33 cellular contexts compared by ENCODE assay signal in genomic region chr16:55666012-55666411, GRCh38. TPM values are rescaled to one million over a fixed set of nuclear protein-coding genes. Genes with fewer than 3 reads are reported as not detected.
DNase-seq lines count a peak whose midpoint lies in the region; ATAC-seq and TF ChIP-seq lines count a peak whose summit lies in the region.
"Had no signal": no experiment of that assay in that cellular context is flagged by ENCODE, and none has a peak within 500 bp of the region (broad histone marks: within the 10 kb centered on the region; RNA-seq: fewer than 3 reads in every experiment).

No MANE protein-coding gene starts in this region.

- peak; percentile 79 for DNase-seq in mesenteric fat pad (ENCODE audit: low spot score)
- DNase-seq in type B pancreatic cell (ENCODE audit: extremely low spot score, unreplicated experiment) = no peak
- no peak for DNase-seq in stimulated activated CD4-positive, alpha-beta T cell treated with anti-CD3 and anti-CD28 coated beads, Interleukin-2, amount 100 ng/mL, for 24 hours
- DNase-seq: 8988T; ACHN; AML-193; BE2C; C1 segment of cervical spinal cord; Caco-2; Calu3; CD4-positive, alpha-beta memory T cell; CD4-positive, alpha-beta T cell; CD4-positive, CD25-positive, alpha-beta regulatory T cell; CD8-positive, alpha-beta memory T cell; CD8-positive, alpha-beta T cell; COR-L47; DMS 273 treated with DMSO at 0.1 percent for 48 hours; DMS153; DMS53; DMS79; DMS79 treated with DMSO at 0.1 percent for 48 hours; DND-41; EL had no signal

- peaks cover 8% of the 10 kb centered on the region for H3K9me3 Mint-ChIP-seq in type B pancreatic cell

- TF ChIP-seq EP300 in gastroesophageal sphincter (IDR thresholded peaks at IDR 0.05) = no peak

- H3K9me3 ChIP-seq in gastroesophageal sphincter = no peaks in the 10 kb centered on the region
- H3K9me3 ChIP-seq: A549, BE2C, BLaER1 had no signal

- H3K4me3 ChIP-seq in gastroesophageal sphincter = no peak overlapping the region
- H3K4me3 ChIP-seq: A549; BLaER1; BLaER1 treated with 17β-estradiol and CSF1 and Interleukin-3, amounts not matched to agents 10 nM and 100 nM had no signal

- WGBS in gastroesophageal sphincter (ENCODE audit: low coverage in 1 of 2), 2 donors = no CpG with 5 or more reads among the region's 2 CpGs

- peak overlapping the region; percentile 70 for H3K27ac Mint-ChIP-seq in type B pancreatic cell
- H3K27ac Mint-ChIP-seq: B cell; CD14-positive monocyte; CD4-positive, alpha-beta memory T cell; CD4-positive, alpha-beta T cell; CD8-positive, alpha-beta memory T cell; CD8-positive, alpha-beta T cell had no signal

- H3K4me1 Mint-ChIP-seq in type B pancreatic cell (ENCODE audit: unreplicated experiment) = peaks cover 21% of the 10 kb centered on the region
- H3K4me1 Mint-ChIP-seq: B cell; CD14-positive monocyte; CD4-positive, alpha-beta memory T cell; CD4-positive, CD25-positive, alpha-beta regulatory T cell; CD8-positive, alpha-beta memory T cell had no signal

- H3K36me3 ChIP-seq in gastroesophageal sphincter = no peaks in the 10 kb centered on the region
- H3K36me3 ChIP-seq: BLaER1; BLaER1 treated with 17β-estradiol and CSF1 and Interleukin-3, amounts not matched to agents 10 nM and 100 nM had no signal

- H3K27ac ChIP-seq in gastroesophageal sphincter = no peak overlapping the region
- H3K27ac ChIP-seq: 22Rv1; A549; BLaER1; BLaER1 treated with 17β-estradiol and CSF1 and Interleukin-3, amounts not matched to agents 10 nM and 100 nM; C4-2B had no signal

- TF ChIP-seq CTCF in type B pancreatic cell (conservative IDR thresholded peaks at IDR 0.05) (no peak), gastroesophageal sphincter (IDR thresholded peaks at IDR 0.05) (no peak)

- peaks cover 0 to 24% (median 5%) of the 10 kb centered on the region in 3 donors for H3K4me1 ChIP-seq in gastroesophageal sphincter
- H3K4me1 ChIP-seq: BLaER1 had no signal

- H3K36me3 Mint-ChIP-seq in type B pancreatic cell = peaks cover 8% of the 10 kb centered on the region
- H3K36me3 Mint-ChIP-seq: CD14-positive monocyte; CD4-positive, alpha-beta memory T cell; CD4-positive, CD25-positive, alpha-beta regulatory T cell; CD8-positive, alpha-beta memory T cell; CD8-positive, alpha-beta T cell had no signal

- peaks cover 3% of the 10 kb centered on the region for H3K27me3 Mint-ChIP-seq in type B pancreatic cell
- H3K27me3 Mint-ChIP-seq: CD4-positive, CD25-positive, alpha-beta regulatory T cell had no signal

- H3K4me3 Mint-ChIP-seq in type B pancreatic cell = no peak overlapping the region
- H3K4me3 Mint-ChIP-seq: B cell; CD14-positive monocyte; CD4-positive, alpha-beta memory T cell; CD4-positive, alpha-beta T cell; CD4-positive, CD25-positive, alpha-beta regulatory T cell; CD8-positive, alpha-beta memory T cell; CD8-positive, alpha-beta T cell had no signal

- TF ChIP-seq POLR2A in gastroesophageal sphincter (IDR thresholded peaks at IDR 0.05) = no peak

- no peak for ATAC-seq in gastroesophageal sphincter
- ATAC-seq: A549; CD8-positive, alpha-beta T cell had no signal

- H3K27me3 ChIP-seq in gastroesophageal sphincter = no peaks in the 10 kb centered on the region
- H3K27me3 ChIP-seq: BE2C; BLaER1; BLaER1 treated with 17β-estradiol and CSF1 and Interleukin-3, amounts not matched to agents 10 nM and 100 nM had no signal

RNA-seq across cellular contexts. Expression of gene SLC6A2, which starts 10.2 kb away (rescaled TPM):
- total RNA-seq in mesenteric fat pad (0.64 TPM), type B pancreatic cell (ENCODE audit: low replicate concordance) (5.7 and 12.7 TPM in 2 replicates), gastroesophageal sphincter (1 to 10 TPM in 2 of 4 donors, under 1 TPM in 2; 0.16 to 3.1 (median 1.3) TPM)
- total RNA-seq: A673; B cell; Caco-2; Calu3; CD4-positive, alpha-beta memory T cell; CD4-positive, alpha-beta T cell; CD4-positive, CD25-positive, alpha-beta regulatory T cell; CD8-positive, alpha-beta memory T cell; CD8-positive, alpha-beta T cell; Daoy had no signal
